ENCODE assay signal across 2 cellular contexts in the genomic region with DNA sequence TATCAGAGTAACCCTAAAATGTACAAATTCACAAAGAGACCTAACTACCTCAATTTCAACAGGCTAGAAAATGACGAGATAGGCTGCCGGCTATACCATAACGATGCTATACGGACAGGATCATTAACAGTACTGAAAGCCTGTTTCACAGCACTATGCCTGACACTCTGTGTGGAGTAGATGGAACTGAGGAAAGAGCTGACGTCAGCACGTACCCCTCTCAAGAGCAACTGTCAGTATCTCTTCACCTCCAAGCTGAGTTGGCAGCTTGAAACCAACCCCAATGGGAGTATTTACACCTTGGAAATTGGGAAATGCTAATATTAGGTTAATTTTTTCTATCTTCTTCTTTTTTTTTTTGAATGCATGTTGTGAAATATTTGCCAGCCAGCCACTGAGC.
TF ChIP-seq lines count a peak whose summit lies in the region.

No MANE protein-coding gene starts in this region.

TF ChIP-seq in A549, 52 proteins besides CTCF, POLR2A, EP300 and RAD21:
- TF ChIP-seq NR3C1 (IDR thresholded peaks at IDR 0.05) (no peak), PHF8 (IDR thresholded peaks at IDR 0.05; ENCODE audit: borderline replicate concordance, low read depth) (no peak), EHF (CRISPR knock-in tag; IDR thresholded peaks at IDR 0.05) (no peak), CHD4 (IDR thresholded peaks at IDR 0.05; ENCODE audit: borderline replicate concordance) (no peak), MAFK (IDR thresholded peaks at IDR 0.05; ENCODE audit: partially characterized antibody) (peak; percentile 12)
- TF ChIP-seq, protein P1, sequence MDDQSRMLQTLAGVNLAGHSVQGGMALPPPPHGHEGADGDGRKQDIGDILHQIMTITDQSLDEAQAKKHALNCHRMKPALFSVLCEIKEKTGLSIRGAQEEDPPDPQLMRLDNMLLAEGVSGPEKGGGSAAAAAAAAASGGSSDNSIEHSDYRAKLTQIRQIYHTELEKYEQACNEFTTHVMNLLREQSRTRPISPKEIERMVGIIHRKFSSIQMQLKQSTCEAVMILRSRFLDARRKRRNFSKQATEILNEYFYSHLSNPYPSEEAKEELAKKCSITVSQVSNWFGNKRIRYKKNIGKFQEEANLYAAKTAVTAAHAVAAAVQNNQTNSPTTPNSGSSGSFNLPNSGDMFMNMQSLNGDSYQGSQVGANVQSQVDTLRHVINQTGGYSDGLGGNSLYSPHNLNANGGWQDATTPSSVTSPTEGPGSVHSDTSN (IDR thresholded peaks at IDR 0.05), result no peak
- TF ChIP-seq, protein P2, sequence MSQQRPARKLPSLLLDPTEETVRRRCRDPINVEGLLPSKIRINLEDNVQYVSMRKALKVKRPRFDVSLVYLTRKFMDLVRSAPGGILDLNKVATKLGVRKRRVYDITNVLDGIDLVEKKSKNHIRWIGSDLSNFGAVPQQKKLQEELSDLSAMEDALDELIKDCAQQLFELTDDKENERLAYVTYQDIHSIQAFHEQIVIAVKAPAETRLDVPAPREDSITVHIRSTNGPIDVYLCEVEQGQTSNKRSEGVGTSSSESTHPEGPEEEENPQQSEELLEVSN (IDR thresholded peaks at IDR 0.05; ENCODE audit: borderline replicate concordance, low read depth), result no peak

TF ChIP-seq in K562, 482 proteins besides CTCF, POLR2A, EP300 and RAD21:
- TF ChIP-seq MAFF (IDR thresholded peaks at IDR 0.05; ENCODE audit: low read length) (peak; percentile 48; the same call in 1 of the 2 replicates), MAFK (IDR thresholded peaks at IDR 0.05; ENCODE audit: low read length) (peak; percentile 49), ZNF316 (IDR thresholded peaks at IDR 0.05) (peak; percentile 69), EGR1 (conservative IDR thresholded peaks at IDR 0.05) (0 out of 2 replicates have a peak, but pooled peaks have one; percentile 1)
- TF ChIP-seq, protein P3, sequence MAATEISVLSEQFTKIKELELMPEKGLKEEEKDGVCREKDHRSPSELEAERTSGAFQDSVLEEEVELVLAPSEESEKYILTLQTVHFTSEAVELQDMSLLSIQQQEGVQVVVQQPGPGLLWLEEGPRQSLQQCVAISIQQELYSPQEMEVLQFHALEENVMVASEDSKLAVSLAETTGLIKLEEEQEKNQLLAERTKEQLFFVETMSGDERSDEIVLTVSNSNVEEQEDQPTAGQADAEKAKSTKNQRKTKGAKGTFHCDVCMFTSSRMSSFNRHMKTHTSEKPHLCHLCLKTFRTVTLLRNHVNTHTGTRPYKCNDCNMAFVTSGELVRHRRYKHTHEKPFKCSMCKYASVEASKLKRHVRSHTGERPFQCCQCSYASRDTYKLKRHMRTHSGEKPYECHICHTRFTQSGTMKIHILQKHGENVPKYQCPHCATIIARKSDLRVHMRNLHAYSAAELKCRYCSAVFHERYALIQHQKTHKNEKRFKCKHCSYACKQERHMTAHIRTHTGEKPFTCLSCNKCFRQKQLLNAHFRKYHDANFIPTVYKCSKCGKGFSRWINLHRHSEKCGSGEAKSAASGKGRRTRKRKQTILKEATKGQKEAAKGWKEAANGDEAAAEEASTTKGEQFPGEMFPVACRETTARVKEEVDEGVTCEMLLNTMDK (IDR thresholded peaks at IDR 0.05; ENCODE audit: borderline replicate concordance, insufficient read depth, low read depth, low read length, poor library complexity, severe bottlenecking), result no peak
